ENCODE assay signal across 1 cellular context in the genomic region with DNA sequence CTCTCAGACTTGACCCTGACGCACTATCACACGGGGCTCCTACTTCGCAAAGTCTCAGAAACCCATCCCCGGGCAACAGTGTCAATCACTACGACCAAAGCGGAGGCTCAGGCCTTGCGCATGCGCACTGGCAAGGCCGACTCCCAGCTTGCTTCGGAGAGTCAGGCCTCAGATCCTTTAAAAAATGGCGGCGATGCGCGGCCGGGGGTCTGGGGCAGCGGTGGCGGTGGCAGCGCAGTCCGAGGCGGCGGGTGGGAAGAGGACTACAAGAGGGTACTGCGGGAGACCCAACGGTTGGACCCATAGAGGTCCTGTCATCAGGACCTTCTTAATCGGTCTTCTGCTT.
TF ChIP-seq lines count a peak whose summit lies in the region.

No MANE protein-coding gene starts in this region.

TF ChIP-seq in K562, 482 proteins besides CTCF, POLR2A, EP300 and RAD21 (continued from another document):
- TF ChIP-seq STAT6 (CRISPR knock-in tag; IDR thresholded peaks at IDR 0.05): no peak
- TF ChIP-seq RBM25 (IDR thresholded peaks at IDR 0.05; ENCODE audit: low read depth, low read length, severe bottlenecking): no peak
TF ChIP-seq in K562: peak in this region for 1.
